In the genomic region with DNA sequence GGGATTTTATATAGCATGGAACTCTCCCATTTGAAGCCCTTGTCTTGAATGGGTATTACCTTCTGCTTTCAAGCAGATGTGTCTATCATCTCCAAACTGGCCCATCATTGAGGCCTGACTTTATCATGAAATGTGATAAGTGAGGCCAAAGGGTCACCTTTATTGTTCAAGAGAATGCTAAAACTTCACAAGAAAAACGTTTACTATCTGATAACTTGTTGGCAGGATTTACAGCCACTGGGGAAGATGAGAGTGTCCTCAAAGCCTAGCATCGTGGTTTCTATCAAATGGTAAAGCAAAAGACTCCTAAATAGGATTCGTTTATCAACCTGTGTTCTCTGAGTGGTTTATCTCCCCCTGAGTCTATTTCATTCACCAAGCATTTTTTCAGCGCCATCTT, we compare ENCODE assay signal across 7 cellular contexts.
"Had no signal": no experiment of that assay in that cellular context is flagged by ENCODE, and none has a peak within 500 bp of the region (broad histone marks: within the 10 kb centered on the region; RNA-seq: fewer than 3 reads in every experiment).

No MANE protein-coding gene starts in this region.

- H3K27ac Mint-ChIP-seq: IgD-negative memory B cell had no signal

- H3K4me3 Mint-ChIP-seq: IgD-negative memory B cell had no signal

- H3K4me1 Mint-ChIP-seq: IgD-negative memory B cell had no signal

- H3K27ac ChIP-seq: HL-60 had no signal

- ATAC-seq: HepG2, K562 had no signal

- DNase-seq: IMR-90, KBM-7, KG1 had no signal

- H3K4me3 ChIP-seq: K562 had no signal
